Comparison of ENCODE assay signal across 1 cellular context in genomic region chr1:220094016-220094911, GRCh38.
TF ChIP-seq lines count a peak whose summit lies in the region.

Gene IARS2, plus strand, starts transcription at chr1:220094132. Its CDS starts 85 bp downstream, at chr1:220094217.

TF ChIP-seq in HepG2, 621 proteins besides CTCF, POLR2A, EP300 and RAD21 (continued from another document and continues in another):
- TF ChIP-seq, protein P1, sequence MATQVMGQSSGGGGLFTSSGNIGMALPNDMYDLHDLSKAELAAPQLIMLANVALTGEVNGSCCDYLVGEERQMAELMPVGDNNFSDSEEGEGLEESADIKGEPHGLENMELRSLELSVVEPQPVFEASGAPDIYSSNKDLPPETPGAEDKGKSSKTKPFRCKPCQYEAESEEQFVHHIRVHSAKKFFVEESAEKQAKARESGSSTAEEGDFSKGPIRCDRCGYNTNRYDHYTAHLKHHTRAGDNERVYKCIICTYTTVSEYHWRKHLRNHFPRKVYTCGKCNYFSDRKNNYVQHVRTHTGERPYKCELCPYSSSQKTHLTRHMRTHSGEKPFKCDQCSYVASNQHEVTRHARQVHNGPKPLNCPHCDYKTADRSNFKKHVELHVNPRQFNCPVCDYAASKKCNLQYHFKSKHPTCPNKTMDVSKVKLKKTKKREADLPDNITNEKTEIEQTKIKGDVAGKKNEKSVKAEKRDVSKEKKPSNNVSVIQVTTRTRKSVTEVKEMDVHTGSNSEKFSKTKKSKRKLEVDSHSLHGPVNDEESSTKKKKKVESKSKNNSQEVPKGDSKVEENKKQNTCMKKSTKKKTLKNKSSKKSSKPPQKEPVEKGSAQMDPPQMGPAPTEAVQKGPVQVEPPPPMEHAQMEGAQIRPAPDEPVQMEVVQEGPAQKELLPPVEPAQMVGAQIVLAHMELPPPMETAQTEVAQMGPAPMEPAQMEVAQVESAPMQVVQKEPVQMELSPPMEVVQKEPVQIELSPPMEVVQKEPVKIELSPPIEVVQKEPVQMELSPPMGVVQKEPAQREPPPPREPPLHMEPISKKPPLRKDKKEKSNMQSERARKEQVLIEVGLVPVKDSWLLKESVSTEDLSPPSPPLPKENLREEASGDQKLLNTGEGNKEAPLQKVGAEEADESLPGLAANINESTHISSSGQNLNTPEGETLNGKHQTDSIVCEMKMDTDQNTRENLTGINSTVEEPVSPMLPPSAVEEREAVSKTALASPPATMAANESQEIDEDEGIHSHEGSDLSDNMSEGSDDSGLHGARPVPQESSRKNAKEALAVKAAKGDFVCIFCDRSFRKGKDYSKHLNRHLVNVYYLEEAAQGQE (IDR thresholded peaks at IDR 0.05; ENCODE audit: borderline replicate concordance in 1 of 2, low read depth in 1 of 2, low read length in 2 of 2), result no peak; a peak in 1 of 4 replicates
- TF ChIP-seq, protein P2, sequence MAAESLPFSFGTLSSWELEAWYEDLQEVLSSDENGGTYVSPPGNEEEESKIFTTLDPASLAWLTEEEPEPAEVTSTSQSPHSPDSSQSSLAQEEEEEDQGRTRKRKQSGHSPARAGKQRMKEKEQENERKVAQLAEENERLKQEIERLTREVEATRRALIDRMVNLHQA (CRISPR knock-in tag; IDR thresholded peaks at IDR 0.05), result no peak
- no peak; the same call in 1 of the 2 replicates for TF ChIP-seq SNAI1 (CRISPR knock-in tag; IDR thresholded peaks at IDR 0.05; ENCODE audit: borderline replicate concordance)
- no peak for TF ChIP-seq ZNF292 (CRISPR knock-in tag; IDR thresholded peaks at IDR 0.05; ENCODE audit: borderline replicate concordance, low read depth)
- TF ChIP-seq ZSCAN21 (CRISPR knock-in tag; IDR thresholded peaks at IDR 0.05; ENCODE audit: borderline replicate concordance), result peak; percentile 68; the same call in 1 of the 2 replicates
- TF ChIP-seq, protein P3, sequence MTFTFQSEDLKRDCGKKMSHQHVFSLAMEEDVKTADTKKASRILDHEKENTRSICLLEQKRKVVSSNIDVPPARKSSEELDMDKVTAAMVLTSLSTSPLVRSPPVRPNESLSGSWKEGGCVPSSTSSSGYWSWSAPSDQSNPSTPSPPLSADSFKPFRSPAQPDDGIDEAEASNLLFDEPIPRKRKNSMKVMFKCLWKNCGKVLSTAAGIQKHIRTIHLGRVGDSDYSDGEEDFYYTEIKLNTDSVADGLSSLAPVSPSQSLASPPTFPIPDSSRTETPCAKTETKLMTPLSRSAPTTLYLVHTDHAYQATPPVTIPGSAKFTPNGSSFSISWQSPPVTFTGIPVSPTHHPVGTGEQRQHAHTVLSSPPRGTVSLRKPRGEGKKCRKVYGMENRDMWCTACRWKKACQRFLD (CRISPR knock-in tag; IDR thresholded peaks at IDR 0.05; ENCODE audit: borderline replicate concordance), result peak; percentile 64; the same call in 1 of the 2 replicates
- no peak for TF ChIP-seq SRSF4 (IDR thresholded peaks at IDR 0.05; ENCODE audit: low read depth, low read length, poor library complexity, severe bottlenecking)
- TF ChIP-seq SRSF9 (IDR thresholded peaks at IDR 0.05; ENCODE audit: borderline replicate concordance, insufficient read depth, low read depth, low read length, poor library complexity, severe bottlenecking), result no peak
- peak; percentile 43; the same call in 1 of the 2 replicates for TF ChIP-seq NAIF1 (CRISPR knock-in tag; IDR thresholded peaks at IDR 0.05; ENCODE audit: borderline replicate concordance)
- peak; percentile 92 for TF ChIP-seq POLR2G (IDR thresholded peaks at IDR 0.05; ENCODE audit: low read depth, low read length)
- no peak for TF ChIP-seq SMARCC2 (IDR thresholded peaks at IDR 0.05)
- no peak for TF ChIP-seq ZNF670 (CRISPR knock-in tag; IDR thresholded peaks at IDR 0.05; ENCODE audit: borderline replicate concordance)
- no peak for TF ChIP-seq DMTF1 (CRISPR knock-in tag; IDR thresholded peaks at IDR 0.05)
- TF ChIP-seq ZNF205 (CRISPR knock-in tag; IDR thresholded peaks at IDR 0.05), result no peak; the same call in 1 of the 2 replicates
- TF ChIP-seq ZNF44 (CRISPR knock-in tag; IDR thresholded peaks at IDR 0.05), result no peak
- TF ChIP-seq, protein P4, sequence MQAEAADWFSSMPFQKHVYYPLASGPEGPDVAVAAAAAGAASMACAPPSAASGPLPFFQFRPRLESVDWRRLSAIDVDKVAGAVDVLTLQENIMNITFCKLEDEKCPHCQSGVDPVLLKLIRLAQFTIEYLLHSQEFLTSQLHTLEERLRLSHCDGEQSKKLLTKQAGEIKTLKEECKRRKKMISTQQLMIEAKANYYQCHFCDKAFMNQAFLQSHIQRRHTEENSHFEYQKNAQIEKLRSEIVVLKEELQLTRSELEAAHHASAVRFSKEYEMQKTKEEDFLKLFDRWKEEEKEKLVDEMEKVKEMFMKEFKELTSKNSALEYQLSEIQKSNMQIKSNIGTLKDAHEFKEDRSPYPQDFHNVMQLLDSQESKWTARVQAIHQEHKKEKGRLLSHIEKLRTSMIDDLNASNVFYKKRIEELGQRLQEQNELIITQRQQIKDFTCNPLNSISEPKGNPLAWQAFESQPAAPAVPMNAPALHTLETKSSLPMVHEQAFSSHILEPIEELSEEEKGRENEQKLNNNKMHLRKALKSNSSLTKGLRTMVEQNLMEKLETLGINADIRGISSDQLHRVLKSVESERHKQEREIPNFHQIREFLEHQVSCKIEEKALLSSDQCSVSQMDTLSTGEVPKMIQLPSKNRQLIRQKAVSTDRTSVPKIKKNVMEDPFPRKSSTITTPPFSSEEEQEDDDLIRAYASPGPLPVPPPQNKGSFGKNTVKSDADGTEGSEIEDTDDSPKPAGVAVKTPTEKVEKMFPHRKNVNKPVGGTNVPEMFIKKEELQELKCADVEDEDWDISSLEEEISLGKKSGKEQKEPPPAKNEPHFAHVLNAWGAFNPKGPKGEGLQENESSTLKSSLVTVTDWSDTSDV (CRISPR knock-in tag; IDR thresholded peaks at IDR 0.05), result no peak
- no peak for TF ChIP-seq MAFF (IDR thresholded peaks at IDR 0.05; ENCODE audit: low read depth, low read length)
- no peak for TF ChIP-seq PCBP1 (IDR thresholded peaks at IDR 0.05; ENCODE audit: borderline replicate concordance, low read depth, low read length)
- no peak for TF ChIP-seq TCF12 (IDR thresholded peaks at IDR 0.05)
- no peak for TF ChIP-seq TCF12 (CRISPR knock-in tag; IDR thresholded peaks at IDR 0.05)
- no peak for TF ChIP-seq AKNA (CRISPR knock-in tag; IDR thresholded peaks at IDR 0.05; ENCODE audit: borderline replicate concordance)
- TF ChIP-seq, protein P5, sequence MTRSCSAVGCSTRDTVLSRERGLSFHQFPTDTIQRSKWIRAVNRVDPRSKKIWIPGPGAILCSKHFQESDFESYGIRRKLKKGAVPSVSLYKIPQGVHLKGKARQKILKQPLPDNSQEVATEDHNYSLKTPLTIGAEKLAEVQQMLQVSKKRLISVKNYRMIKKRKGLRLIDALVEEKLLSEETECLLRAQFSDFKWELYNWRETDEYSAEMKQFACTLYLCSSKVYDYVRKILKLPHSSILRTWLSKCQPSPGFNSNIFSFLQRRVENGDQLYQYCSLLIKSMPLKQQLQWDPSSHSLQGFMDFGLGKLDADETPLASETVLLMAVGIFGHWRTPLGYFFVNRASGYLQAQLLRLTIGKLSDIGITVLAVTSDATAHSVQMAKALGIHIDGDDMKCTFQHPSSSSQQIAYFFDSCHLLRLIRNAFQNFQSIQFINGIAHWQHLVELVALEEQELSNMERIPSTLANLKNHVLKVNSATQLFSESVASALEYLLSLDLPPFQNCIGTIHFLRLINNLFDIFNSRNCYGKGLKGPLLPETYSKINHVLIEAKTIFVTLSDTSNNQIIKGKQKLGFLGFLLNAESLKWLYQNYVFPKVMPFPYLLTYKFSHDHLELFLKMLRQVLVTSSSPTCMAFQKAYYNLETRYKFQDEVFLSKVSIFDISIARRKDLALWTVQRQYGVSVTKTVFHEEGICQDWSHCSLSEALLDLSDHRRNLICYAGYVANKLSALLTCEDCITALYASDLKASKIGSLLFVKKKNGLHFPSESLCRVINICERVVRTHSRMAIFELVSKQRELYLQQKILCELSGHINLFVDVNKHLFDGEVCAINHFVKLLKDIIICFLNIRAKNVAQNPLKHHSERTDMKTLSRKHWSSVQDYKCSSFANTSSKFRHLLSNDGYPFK (CRISPR knock-in tag; IDR thresholded peaks at IDR 0.05; ENCODE audit: borderline replicate concordance), result no peak
- no peak for TF ChIP-seq TOE1 (CRISPR knock-in tag; IDR thresholded peaks at IDR 0.05)
- peak; percentile 91 for TF ChIP-seq DNMT1 (CRISPR knock-in tag; IDR thresholded peaks at IDR 0.05)
- TF ChIP-seq HNF4G (IDR thresholded peaks at IDR 0.05; ENCODE audit: borderline replicate concordance, low read depth, low read length), result no peak; the same call in 1 of the 2 replicates
- TF ChIP-seq HNF4G (CRISPR knock-in tag; IDR thresholded peaks at IDR 0.05; ENCODE audit: borderline replicate concordance, low read depth), result no peak
- TF ChIP-seq POLR2AphosphoS5 (IDR thresholded peaks at IDR 0.05; ENCODE audit: low read depth, low read length), result peak; percentile 58
- TF ChIP-seq MAZ (IDR thresholded peaks at IDR 0.05; ENCODE audit: borderline replicate concordance, low read depth, low read length), result no peak
- peak; percentile 87 for TF ChIP-seq MAZ (CRISPR knock-in tag; IDR thresholded peaks at IDR 0.05; ENCODE audit: low read depth)
- TF ChIP-seq ZBTB1 (CRISPR knock-in tag; IDR thresholded peaks at IDR 0.05; ENCODE audit: borderline replicate concordance), result no peak
- TF ChIP-seq, protein P6, sequence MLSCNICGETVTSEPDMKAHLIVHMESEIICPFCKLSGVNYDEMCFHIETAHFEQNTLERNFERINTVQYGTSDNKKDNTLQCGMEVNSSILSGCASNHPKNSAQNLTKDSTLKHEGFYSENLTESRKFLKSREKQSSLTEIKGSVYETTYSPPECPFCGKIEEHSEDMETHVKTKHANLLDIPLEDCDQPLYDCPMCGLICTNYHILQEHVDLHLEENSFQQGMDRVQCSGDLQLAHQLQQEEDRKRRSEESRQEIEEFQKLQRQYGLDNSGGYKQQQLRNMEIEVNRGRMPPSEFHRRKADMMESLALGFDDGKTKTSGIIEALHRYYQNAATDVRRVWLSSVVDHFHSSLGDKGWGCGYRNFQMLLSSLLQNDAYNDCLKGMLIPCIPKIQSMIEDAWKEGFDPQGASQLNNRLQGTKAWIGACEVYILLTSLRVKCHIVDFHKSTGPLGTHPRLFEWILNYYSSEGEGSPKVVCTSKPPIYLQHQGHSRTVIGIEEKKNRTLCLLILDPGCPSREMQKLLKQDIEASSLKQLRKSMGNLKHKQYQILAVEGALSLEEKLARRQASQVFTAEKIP (CRISPR knock-in tag; IDR thresholded peaks at IDR 0.05; ENCODE audit: borderline replicate concordance), result no peak
- TF ChIP-seq GABPA (IDR thresholded peaks at IDR 0.05; ENCODE audit: low read depth, low read length), result peak; percentile 63
- peak; percentile 77 for TF ChIP-seq GABPA (CRISPR knock-in tag; IDR thresholded peaks at IDR 0.05; ENCODE audit: low read depth)
- TF ChIP-seq PRMT3 (CRISPR knock-in tag; IDR thresholded peaks at IDR 0.05; ENCODE audit: borderline replicate concordance, low read depth), result no peak
- no peak for TF ChIP-seq JDP2 (CRISPR knock-in tag; IDR thresholded peaks at IDR 0.05; ENCODE audit: borderline replicate concordance)
- TF ChIP-seq U2AF2 (IDR thresholded peaks at IDR 0.05; ENCODE audit: low read depth, low read length), result no peak
- TF ChIP-seq NFYC (CRISPR knock-in tag; IDR thresholded peaks at IDR 0.05), result no peak
- no peak for TF ChIP-seq ZNF841 (CRISPR knock-in tag; IDR thresholded peaks at IDR 0.05; ENCODE audit: borderline replicate concordance)
- no peak for TF ChIP-seq SRSF1 (optimal IDR thresholded peaks at IDR 0.05; ENCODE audit: low read depth, low read length)
- no peak for TF ChIP-seq RBM22 (optimal IDR thresholded peaks at IDR 0.05; ENCODE audit: low read length)
- peak; percentile 76 for TF ChIP-seq ZNF136 (CRISPR knock-in tag; IDR thresholded peaks at IDR 0.05; ENCODE audit: low read depth)
- no peak for TF ChIP-seq ZFP1 (CRISPR knock-in tag; IDR thresholded peaks at IDR 0.05)
- TF ChIP-seq HOXA5 (CRISPR knock-in tag; IDR thresholded peaks at IDR 0.05), result peak; percentile 57
- peak; percentile 76; the same call in 1 of the 2 replicates for TF ChIP-seq ZMAT3 (CRISPR knock-in tag; conservative IDR thresholded peaks at IDR 0.05)
